9 cellular contexts compared by ENCODE assay signal in genomic region chr16:81716478-81717210, GRCh38.
DNase-seq lines count a peak whose midpoint lies in the region; ATAC-seq and TF ChIP-seq lines count a peak whose summit lies in the region.
"Had no signal": no experiment of that assay in that cellular context is flagged by ENCODE, and none has a peak within 500 bp of the region (broad histone marks: within the 10 kb centered on the region; RNA-seq: fewer than 3 reads in every experiment).

No MANE protein-coding gene starts in this region.

- no peak overlapping the region for H3K4me3 ChIP-seq in naive thymus-derived CD4-positive, alpha-beta T cell (ENCODE audit: low read length)
- H3K4me3 ChIP-seq in BE2C (ENCODE audit: low read depth, low read length), result no peak overlapping the region
- H3K4me3 ChIP-seq: MG63, thyroid gland had no signal

- no peak overlapping the region for H3K27ac ChIP-seq in naive thymus-derived CD4-positive, alpha-beta T cell (ENCODE audit: low read depth, low read length)
- H3K27ac ChIP-seq: thyroid gland had no signal

- H3K4me3 Mint-ChIP-seq in naive thymus-derived CD4-positive, alpha-beta T cell, result peak overlapping the region in 9 of 10 donors; percentile 5 to 83 (median 66)

- peaks cover 0 to 7% (median 0%) of the 10 kb centered on the region in 11 donors for H3K9me3 Mint-ChIP-seq in naive thymus-derived CD4-positive, alpha-beta T cell

- H3K9me3 ChIP-seq in naive thymus-derived CD4-positive, alpha-beta T cell (ENCODE audit: control insufficient read depth in 2 of 3, low read length in 3 of 3), result no peaks in the 10 kb centered on the region
- H3K9me3 ChIP-seq in BE2C, result no peaks in the 10 kb centered on the region
- H3K9me3 ChIP-seq: MG63, thyroid gland had no signal

- H3K4me1 ChIP-seq in naive thymus-derived CD4-positive, alpha-beta T cell (ENCODE audit: control insufficient read depth in 2 of 2, insufficient read depth in 2 of 2, low read length in 2 of 2), result peaks cover 25 to 35% of the 10 kb centered on the region in 2 donors
- peaks cover 5% of the 10 kb centered on the region for H3K4me1 ChIP-seq in BE2C
- H3K4me1 ChIP-seq: thyroid gland had no signal

- H3K36me3 Mint-ChIP-seq in naive thymus-derived CD4-positive, alpha-beta T cell, result peaks cover 0 to 9% (median 0%) of the 10 kb centered on the region in 5 donors

- CTCF ChIA-PET in naive thymus-derived CD4-positive, alpha-beta T cell (lab: Charles Lee), result no interaction called here

- no peaks in the 10 kb centered on the region for H3K36me3 ChIP-seq in naive thymus-derived CD4-positive, alpha-beta T cell (ENCODE audit: control insufficient read depth in 2 of 3, insufficient read depth in 3 of 3, low read length in 3 of 3)
- no peaks in the 10 kb centered on the region for H3K36me3 ChIP-seq in BE2C
- H3K36me3 ChIP-seq: MG63, thyroid gland had no signal

- H3K27ac Mint-ChIP-seq in naive thymus-derived CD4-positive, alpha-beta T cell, result peak overlapping the region; percentile 13 to 92 (median 57)

- intact Hi-C loops in naive thymus-derived CD4-positive, alpha-beta T cell (cut with micrococcal nuclease), result loop anchor here (5.0 kb wide), 2 partner anchors 194 to 404 kb away; partner anchors contain the start of gene GAN (in 1 of the 2)

- ATAC-seq in GM18517 (IDR thresholded peaks at IDR 0.05; ENCODE audit: unreplicated experiment), result peak; percentile 55
- peak; percentile 70 for ATAC-seq in GM21381 (IDR thresholded peaks at IDR 0.05; ENCODE audit: unreplicated experiment)
- ATAC-seq in HG03432 (IDR thresholded peaks at IDR 0.05; ENCODE audit: unreplicated experiment), result peak; percentile 72
- ATAC-seq in naive thymus-derived CD4-positive, alpha-beta T cell, result peak; percentile 40
- no peak for ATAC-seq in GM21515 (IDR thresholded peaks at IDR 0.05; ENCODE audit: unreplicated experiment)

- H3K4me1 Mint-ChIP-seq in naive thymus-derived CD4-positive, alpha-beta T cell, result peaks cover 35 to 54% (median 43%) of the 10 kb centered on the region in 7 donors

- TF ChIP-seq CTCF in BE2C (IDR thresholded peaks at IDR 0.05; ENCODE audit: low read depth, low read length), result no peak

- H3K27me3 Mint-ChIP-seq in naive thymus-derived CD4-positive, alpha-beta T cell, result no peaks in the 10 kb centered on the region

- H3K27me3 ChIP-seq in naive thymus-derived CD4-positive, alpha-beta T cell (ENCODE audit: control insufficient read depth in 2 of 2, insufficient read depth in 2 of 2, low read length in 2 of 2), result no peaks in the 10 kb centered on the region
- no peaks in the 10 kb centered on the region for H3K27me3 ChIP-seq in BE2C
- H3K27me3 ChIP-seq: MG63, thyroid gland had no signal

- POLR2A ChIA-PET in naive thymus-derived CD4-positive, alpha-beta T cell (lab: Charles Lee), result no interaction called here

- DNase-seq in naive thymus-derived CD4-positive, alpha-beta T cell, result no peak
- DNase-seq in DMS 273 (lab: John Stamatoyannopoulos, UW; ENCODE audit: unreplicated experiment), result no peak
- DNase-seq in BE2C, result no peak
- DNase-seq: MG63, thyroid gland had no signal
